In genomic region chr3:57555738-57556458, GRCh38 we compare ENCODE assay signal across 8 cellular contexts. TPM values are rescaled to one million over a fixed set of nuclear protein-coding genes. Genes with fewer than 3 reads are reported as not detected.
DNase-seq lines count a peak whose midpoint lies in the region; ATAC-seq and TF ChIP-seq lines count a peak whose summit lies in the region.

A gene with protein sequence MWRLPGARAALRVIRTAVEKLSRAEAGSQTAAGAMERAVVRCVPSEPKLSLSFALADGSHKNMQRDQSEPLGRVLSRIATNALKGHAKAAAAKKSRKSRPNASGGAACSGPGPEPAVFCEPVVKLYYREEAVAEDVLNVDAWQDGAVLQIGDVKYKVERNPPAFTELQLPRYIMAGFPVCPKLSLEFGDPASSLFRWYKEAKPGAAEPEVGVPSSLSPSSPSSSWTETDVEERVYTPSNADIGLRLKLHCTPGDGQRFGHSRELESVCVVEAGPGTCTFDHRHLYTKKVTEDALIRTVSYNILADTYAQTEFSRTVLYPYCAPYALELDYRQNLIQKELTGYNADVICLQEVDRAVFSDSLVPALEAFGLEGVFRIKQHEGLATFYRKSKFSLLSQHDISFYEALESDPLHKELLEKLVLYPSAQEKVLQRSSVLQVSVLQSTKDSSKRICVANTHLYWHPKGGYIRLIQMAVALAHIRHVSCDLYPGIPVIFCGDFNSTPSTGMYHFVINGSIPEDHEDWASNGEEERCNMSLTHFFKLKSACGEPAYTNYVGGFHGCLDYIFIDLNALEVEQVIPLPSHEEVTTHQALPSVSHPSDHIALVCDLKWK (plus strand): TSS chr3:57556274. CDS start chr3:57556380, 106 bp downstream.

- 37% methylated on average over 54 of the region's 54 CpGs for WGBS in HUES64

- H3K4me3 ChIP-seq in HUES64 (ENCODE audit: low read length) = peak within 1 kb of the TSS; percentile 87
- peak within 1 kb of the TSS; percentile 81 for H3K4me3 ChIP-seq in mucosa of descending colon

- intact Hi-C loops in mucosa of descending colon (cut with DNase I, micrococcal nuclease) = loop anchor here in 1 of 2 donors (2.0 kb wide), 1 partner anchor 41 kb away; the partner anchor contains the start of gene ARF4

- H3K36me3 ChIP-seq in HUES64 (ENCODE audit: insufficient read depth, low read length) (peaks cover 14% of the 10 kb centered on the region), mucosa of descending colon (ENCODE audit: low read depth) (no peaks in the 10 kb centered on the region)

- ATAC-seq in GM21447 (IDR thresholded peaks at IDR 0.05; ENCODE audit: unreplicated experiment) = peak; percentile 91
- ATAC-seq in mucosa of descending colon = peak; percentile 92

- H3K9ac ChIP-seq in HUES64 (ENCODE audit: low read depth, low read length) = peak within 1 kb of the TSS; percentile 73

- H3K9me3 ChIP-seq in HUES64 (ENCODE audit: insufficient read depth, low read depth, low read length) (no peaks in the 10 kb centered on the region), mucosa of descending colon (no peaks in the 10 kb centered on the region)

- no peak for TF ChIP-seq CTCF in mucosa of descending colon (IDR thresholded peaks at IDR 0.05)

- H3K27ac ChIP-seq in HUES64 (ENCODE audit: low read depth, low read length) (peak within 1 kb of the TSS; percentile 66), epithelial cell of prostate (peak within 1 kb of the TSS; percentile 84)

- no peaks in the 10 kb centered on the region for H3K27me3 ChIP-seq in HUES64 (ENCODE audit: insufficient read depth, low read length)

- DNase-seq in DMS 273 (lab: John Stamatoyannopoulos, UW; ENCODE audit: unreplicated experiment) (peak; percentile 92), OCI-M1 (lab: John Stamatoyannopoulos, UW) (peak; percentile 93), activated T-cell treated with anti-CD3 and anti-CD28 coated beads for 24 hours (ENCODE audit: low read depth) (peak; percentile 74), epithelial cell of prostate (ENCODE audit: low read depth, low spot score) (peak; percentile 62), mucosa of descending colon (peak; percentile 88 to 90 (median 90))
- DNase-seq in stimulated activated CD8-positive, alpha-beta memory T cell treated with anti-CD3 and anti-CD28 coated beads, Interleukin-4, amount 100 ng/mL, for 1 hour (ENCODE audit: low read depth in 2 of 2, low spot score in 1 of 2) = peak; percentile 62 to 68

- H3K4me1 ChIP-seq in HUES64 (ENCODE audit: insufficient read depth, low read length) = peaks cover 8% of the 10 kb centered on the region
- peaks cover 21% of the 10 kb centered on the region for H3K4me1 ChIP-seq in mucosa of descending colon (ENCODE audit: low read depth)

RNA-seq across cellular contexts. Expression of the gene that starts here (rescaled TPM):
- 9.1 TPM for polyA plus RNA-seq in HUES64 (2013, experiment 1 of 2)
- polyA plus RNA-seq in HUES64 (2013, experiment 2 of 2) = 10.2 TPM
- 10 to 100 TPM; 18.2 to 19.9 (median 19.5) TPM for total RNA-seq in mucosa of descending colon

Comparison
In these comparisons a context has a peak if more than half of its experiments do, and no peak if none do; other contexts are left out.
1. Peak in every context shown above with its lines: DNase-seq, ATAC-seq, H3K4me3 ChIP-seq and H3K27ac ChIP-seq.